ENCODE assay signal across 8 cellular contexts in genomic region chr11:16738198-16738948, GRCh38. TPM values are rescaled to one million over a fixed set of nuclear protein-coding genes. Genes with fewer than 3 reads are reported as not detected.
DNase-seq lines count a peak whose midpoint lies in the region; ATAC-seq and TF ChIP-seq lines count a peak whose summit lies in the region.

Gene C11orf58 (plus strand): TSS chr11:16738647. CDS start chr11:16738779, 132 bp downstream.

- H3K9me3 ChIP-seq in upper lobe of right lung: no peaks in the 10 kb centered on the region

- peaks cover 3% of the 10 kb centered on the region for H3K9me3 Mint-ChIP-seq in T-helper 1 cell treated with Interleukin-12 subunit alpha and Interleukin-12 subunit beta and Interleukin-4 antibody, amounts not matched to agents 30 μg/mL and 1 μg/mL, for 36 hours

- H3K36me3 Mint-ChIP-seq in T-helper 1 cell treated with Interleukin-12 subunit alpha and Interleukin-12 subunit beta and Interleukin-4 antibody, amounts not matched to agents 30 μg/mL and 1 μg/mL, for 36 hours (ENCODE audit: low read depth): peaks cover 13% of the 10 kb centered on the region

- peaks cover 18% of the 10 kb centered on the region for H3K4me1 Mint-ChIP-seq in T-helper 1 cell treated with Interleukin-12 subunit alpha and Interleukin-12 subunit beta and Interleukin-4 antibody, amounts not matched to agents 30 μg/mL and 1 μg/mL, for 36 hours (ENCODE audit: low read depth)

- DNase-seq in GM13977 (ENCODE audit: low spot score): peak; percentile 85
- peak; percentile 90 for DNase-seq in NCI-H1694 (lab: John Stamatoyannopoulos, UW)
- DNase-seq in amniotic stem cell (lab: John Stamatoyannopoulos, UW): peak; percentile 96
- DNase-seq in left cardiac atrium: peak; percentile 96
- DNase-seq in posterior vena cava (ENCODE audit: low spot score): peak; percentile 98
- peak; percentile 96 for DNase-seq in upper lobe of right lung

- H3K36me3 ChIP-seq in upper lobe of right lung: no peaks in the 10 kb centered on the region

- H3K4me3 Mint-ChIP-seq in T-helper 1 cell treated with Interleukin-12 subunit alpha and Interleukin-12 subunit beta and Interleukin-4 antibody, amounts not matched to agents 30 μg/mL and 1 μg/mL, for 36 hours: peak within 1 kb of the TSS; percentile 75

- peak within 1 kb of the TSS; percentile 86 for H3K27ac Mint-ChIP-seq in T-helper 1 cell treated with Interleukin-12 subunit alpha and Interleukin-12 subunit beta and Interleukin-4 antibody, amounts not matched to agents 30 μg/mL and 1 μg/mL, for 36 hours

- H3K4me1 ChIP-seq in upper lobe of right lung: peaks cover 40% of the 10 kb centered on the region

- in situ Hi-C loops in GM13977 (cut with MboI; ENCODE audit: low pct_unique_long_range_greater_than_20kb, low sequenced_read_pairs, unreplicated experiment): no loop called here

- peak within 1 kb of the TSS; percentile 87 for H3K4me3 ChIP-seq in upper lobe of right lung

- H3K27me3 ChIP-seq in upper lobe of right lung: no peaks in the 10 kb centered on the region

- peaks cover 7% of the 10 kb centered on the region for H3K27me3 Mint-ChIP-seq in T-helper 1 cell treated with Interleukin-12 subunit alpha and Interleukin-12 subunit beta and Interleukin-4 antibody, amounts not matched to agents 30 μg/mL and 1 μg/mL, for 36 hours (ENCODE audit: low read depth)

- intact Hi-C loops in left cardiac atrium (cut with DNase I) (no loop called here), posterior vena cava (cut with DNase I) (no loop called here), upper lobe of right lung (cut with DNase I) (no loop called here)

- peak; percentile 96 for ATAC-seq in HG02884 (IDR thresholded peaks at IDR 0.05; ENCODE audit: unreplicated experiment)
- ATAC-seq in left cardiac atrium: peak; percentile 99
- ATAC-seq in upper lobe of right lung: peak; percentile 99

- H3K27ac ChIP-seq in upper lobe of right lung: peak within 1 kb of the TSS; percentile 98

- no peak for TF ChIP-seq CTCF in GM13977 (IDR thresholded peaks at IDR 0.05; ENCODE audit: extremely low read depth, insufficient read depth, missing control alignments)
- no peak for TF ChIP-seq CTCF in upper lobe of right lung (IDR thresholded peaks at IDR 0.05)

RNA-seq across cellular contexts. Expression of gene C11orf58, which starts in this region (rescaled TPM):
- total RNA-seq in left cardiac atrium (100 to 1,000 TPM in 1 of 2 donors, 10 to 100 TPM in 1; 91.2 to 128 TPM), posterior vena cava (100 to 1,000 TPM; 100 to 101 TPM), upper lobe of right lung (104 TPM)

Comparison
In these comparisons a context has a peak if more than half of its experiments do, and no peak if none do; other contexts are left out.
1. Peak in every context shown above with its lines: DNase-seq, ATAC-seq, H3K4me3 ChIP-seq and H3K27ac ChIP-seq.